In genomic region chr16:81996664-81997529, GRCh38 we compare ENCODE assay signal across 8 cellular contexts. TPM values are rescaled to one million over a fixed set of nuclear protein-coding genes. Genes with fewer than 3 reads are reported as not detected.
DNase-seq lines count a peak whose midpoint lies in the region; TF ChIP-seq lines count a peak whose summit lies in the region.

No MANE protein-coding gene starts in this region.

- WGBS in mesenchymal stem cell: 59% methylated on average over 8 of the region's 11 CpGs
- 56 to 59% methylated on average over 11 of the region's 11 CpGs for WGBS in tibial nerve, 2 donors

- H3K4me1 ChIP-seq in mesenchymal stem cell (ENCODE audit: control insufficient read depth, insufficient read depth, low read depth, low read length) (peaks cover 3% of the 10 kb centered on the region), tibial nerve (peaks cover 0 to 17% (median 2%) of the 10 kb centered on the region in 4 donors)

- H3K27me3 ChIP-seq in mesenchymal stem cell (ENCODE audit: control insufficient read depth in 1 of 2, insufficient read depth in 1 of 2, low read length in 2 of 2) (peaks cover 0 to 10% of the 10 kb centered on the region in 2 experiments), tibial nerve (no peaks in the 10 kb centered on the region)

- H3K27ac ChIP-seq in mesenchymal stem cell (ENCODE audit: low read length, poor library complexity, severe bottlenecking) (peak overlapping the region; percentile 73), tibial nerve (peak overlapping the region in 1 of 4 donors; percentile 36)

- H3K36me3 ChIP-seq in mesenchymal stem cell (ENCODE audit: control insufficient read depth in 1 of 2, insufficient read depth in 2 of 2, low read depth in 1 of 2, low read length in 2 of 2) (no peaks in the 10 kb centered on the region), tibial nerve (no peaks in the 10 kb centered on the region)

- no peak overlapping the region for H2AK5ac ChIP-seq in mesenchymal stem cell (ENCODE audit: low read length, severe bottlenecking)

- peak overlapping the region; percentile 77 for H4K8ac ChIP-seq in mesenchymal stem cell (ENCODE audit: low read length)

- H4K91ac ChIP-seq in mesenchymal stem cell (ENCODE audit: low read length): peak overlapping the region; percentile 35

- no peak overlapping the region for H2BK15ac ChIP-seq in mesenchymal stem cell (ENCODE audit: low read depth, poor library complexity, severe bottlenecking)

- peak overlapping the region in 1 of 2 experiments; percentile 59 for H2BK12ac ChIP-seq in mesenchymal stem cell (ENCODE audit: low read length in 2 of 2)

- in situ Hi-C loops in T47D (cut with HindIII; ENCODE audit: low pct_unique_long_range_greater_than_20kb, low sequenced_read_pairs): no loop called here

- H3K4ac ChIP-seq in mesenchymal stem cell (ENCODE audit: low read depth in 1 of 2, low read length in 2 of 2): no peak overlapping the region

- no peak overlapping the region for H2BK5ac ChIP-seq in mesenchymal stem cell (ENCODE audit: low read depth, low read length, poor library complexity, severe bottlenecking)

- peak overlapping the region; percentile 5 for H3K9ac ChIP-seq in mesenchymal stem cell (ENCODE audit: low read length)

- DNase-seq in AG10803 (ENCODE audit: low read depth): peak; percentile 76
- DNase-seq in LHCN-M2 (ENCODE audit: low read depth): peak; percentile 78
- DNase-seq in T47D (ENCODE audit: low read depth in 1 of 2, low spot score in 1 of 2): peak; percentile 26 to 81
- DNase-seq in mesenchymal stem cell: peak; percentile 85
- no peak for DNase-seq in tibial nerve (ENCODE audit: low spot score in 2 of 2)
- no peak for DNase-seq in putamen (ENCODE audit: low spot score)
- no peak for DNase-seq in cerebellar nuclear complex (lab: John Stamatoyannopoulos, UW)
- no peak for DNase-seq in cortex of kidney (lab: John Stamatoyannopoulos, UW)

- no peak for TF ChIP-seq EP300 in tibial nerve (IDR thresholded peaks at IDR 0.05)

- H3K23ac ChIP-seq in mesenchymal stem cell (ENCODE audit: low read length in 2 of 2): no peak overlapping the region

- TF ChIP-seq CTCF in AG10803 (conservative IDR thresholded peaks at IDR 0.05; ENCODE audit: low read length): peak; percentile 62
- TF ChIP-seq CTCF in tibial nerve (IDR thresholded peaks at IDR 0.05): peak in 1 of 5 experiments; percentile 12

- no peak for TF ChIP-seq POLR2A in tibial nerve (IDR thresholded peaks at IDR 0.05)

- no peaks in the 10 kb centered on the region for H3K79me1 ChIP-seq in mesenchymal stem cell (replicated peaks; ENCODE audit: low read length, poor library complexity, severe bottlenecking)

- H3K4me3 ChIP-seq in AG10803 (ENCODE audit: low read length) (no peak overlapping the region), mesenchymal stem cell (ENCODE audit: insufficient read depth in 1 of 2, low read depth in 1 of 2, low read length in 2 of 2) (peak overlapping the region in 1 of 2 experiments; percentile 2), tibial nerve (no peak overlapping the region)

- no peak overlapping the region for H3K4me2 ChIP-seq in mesenchymal stem cell (ENCODE audit: low read length, poor library complexity, severe bottlenecking)

- H3K14ac ChIP-seq in mesenchymal stem cell (ENCODE audit: low read length in 2 of 2): no peak overlapping the region

- H2AFZ ChIP-seq in mesenchymal stem cell (ENCODE audit: low read depth, low read length): no peak overlapping the region

- H3K18ac ChIP-seq in mesenchymal stem cell (ENCODE audit: low read depth in 1 of 2, low read length in 2 of 2): peak overlapping the region in 1 of 2 experiments; percentile 72

- H3K9me3 ChIP-seq in mesenchymal stem cell (ENCODE audit: control insufficient read depth, low read length): no peaks in the 10 kb centered on the region
- no peaks in the 10 kb centered on the region for H3K9me3 ChIP-seq in tibial nerve

- no peak overlapping the region for H2BK120ac ChIP-seq in mesenchymal stem cell (ENCODE audit: low read depth, low read length)

RNA-seq across cellular contexts. Expression of gene SDR42E1, which starts 14.4 kb away (rescaled TPM):
- total RNA-seq in LHCN-M2 (2014; rRNA removed) (0.38 and 0.80 TPM in 2 replicates), tibial nerve (under 1 TPM; under 0.01 to 0.59 (median 0.26) TPM)
- polyA plus RNA-seq in LHCN-M2 (2012): 2.7 TPM
- not detected for polyA plus RNA-seq in mesenchymal stem cell (2013, experiment 1 of 2)
- not detected for polyA plus RNA-seq in mesenchymal stem cell (2013, experiment 2 of 2)

RNA-seq across cellular contexts. Expression of gene HSD17B2, which starts 38.2 kb away (rescaled TPM):
- total RNA-seq in LHCN-M2 (2014; rRNA removed) (3.0 and 6.5 TPM in 2 replicates), tibial nerve (not detected)
- polyA plus RNA-seq in LHCN-M2 (2012): 1.5 TPM
- 20.7 TPM for polyA plus RNA-seq in mesenchymal stem cell (2013, experiment 1 of 2)
- 21.8 TPM for polyA plus RNA-seq in mesenchymal stem cell (2013, experiment 2 of 2)

Comparison
In these comparisons a context has a peak if more than half of its experiments do, and no peak if none do; other contexts are left out.
1. DNase-seq: peak in AG10803 (single experiment), LHCN-M2 (single experiment), T47D (2 of 2) and mesenchymal stem cell (single experiment); none in tibial nerve (0 of 2), putamen (single experiment), cerebellar nuclear complex (0 of 2) and cortex of kidney (single experiment).